18 cellular contexts compared by ENCODE assay signal in genomic region chrX:23792861-23793553, GRCh38. TPM values are rescaled to one million over a fixed set of nuclear protein-coding genes. Genes with fewer than 3 reads are reported as not detected.
DNase-seq lines count a peak whose midpoint lies in the region; ATAC-seq and TF ChIP-seq lines count a peak whose summit lies in the region.
"Had no signal": no experiment of that assay in that cellular context is flagged by ENCODE, and none has a peak within 500 bp of the region (broad histone marks: within the 10 kb centered on the region; RNA-seq: fewer than 3 reads in every experiment).

No MANE protein-coding gene starts in this region.

- H3K27me3 ChIP-seq in hepatocyte (no peaks in the 10 kb centered on the region), right lobe of liver (no peaks in the 10 kb centered on the region)
- H3K27me3 ChIP-seq: right atrium auricular region had no signal

- intact Hi-C loops in right lobe of liver (cut with DNase I) = no loop called here

- peak; percentile 69 for DNase-seq in DMS 273 (lab: John Stamatoyannopoulos, UW; ENCODE audit: unreplicated experiment)
- peak; percentile 35 to 98 (median 87) for DNase-seq in NCI-H1417 (lab: John Stamatoyannopoulos, UW)
- DNase-seq in NCI-H69 (lab: John Stamatoyannopoulos, UW) = peak; percentile 95
- no peak for DNase-seq in hepatocyte (ENCODE audit: low spot score)
- no peak for DNase-seq in right lobe of liver
- no peak for DNase-seq in GF-D8 (lab: John Stamatoyannopoulos, UW)
- no peak for DNase-seq in GDM1 (lab: John Stamatoyannopoulos, UW)
- DNase-seq: activated CD8-positive, alpha-beta T cell treated with anti-CD3 and anti-CD28 coated beads for 36 hours; activated effector memory CD4-positive, alpha-beta T cell treated with anti-CD3 and anti-CD28 coated beads, Interleukin-2, amount 50 U/mL, for 16 hours; EL; head of caudate nucleus; HFFc6; NCI-H1694; stimulated activated naive CD8-positive, alpha-beta T cell treated with anti-CD3 and anti-CD28 coated beads, Interleukin-15, Interleukin-2, amounts not matched to agents 100 U/mL and 50 U/mL, for 24 hours; T-helper 9 cell had no signal

- no peaks in the 10 kb centered on the region for H3K9me2 ChIP-seq in hepatocyte (replicated peaks; ENCODE audit: insufficient read depth)

- H4K20me1 ChIP-seq in hepatocyte (ENCODE audit: insufficient read depth, poor library complexity, severe bottlenecking) = no peaks in the 10 kb centered on the region

- no peaks in the 10 kb centered on the region for H3K79me2 ChIP-seq in hepatocyte

- no peak for TF ChIP-seq POLR2A in right lobe of liver (IDR thresholded peaks at IDR 0.05)

- ATAC-seq in right lobe of liver = no peak
- ATAC-seq in GM18861 (IDR thresholded peaks at IDR 0.05; ENCODE audit: unreplicated experiment) = no peak
- ATAC-seq: activated CD8-positive, alpha-beta T cell treated with anti-CD3 and anti-CD28 coated beads for 36 hours; Right ventricle myocardium inferior; stimulated activated naive CD8-positive, alpha-beta T cell treated with anti-CD3 and anti-CD28 coated beads, Interleukin-15, Interleukin-2, amounts not matched to agents 100 U/mL and 50 U/mL, for 24 hours had no signal

- H3K4me3 ChIP-seq in hepatocyte (no peak overlapping the region), right lobe of liver (no peak overlapping the region)
- H3K4me3 ChIP-seq: right atrium auricular region had no signal

- H3K4me1 ChIP-seq in hepatocyte (ENCODE audit: insufficient read depth) (peaks cover 15% of the 10 kb centered on the region), right lobe of liver (no peaks in the 10 kb centered on the region)

- H3K9me3 ChIP-seq in hepatocyte (ENCODE audit: low read depth) = no peaks in the 10 kb centered on the region
- no peaks in the 10 kb centered on the region for H3K9me3 ChIP-seq in right lobe of liver
- H3K9me3 ChIP-seq: right atrium auricular region had no signal

- H3K36me3 ChIP-seq in hepatocyte (replicated peaks; ENCODE audit: insufficient read depth, low read depth) (no peaks in the 10 kb centered on the region), right lobe of liver (no peaks in the 10 kb centered on the region)
- H3K36me3 ChIP-seq: right atrium auricular region had no signal

- peak overlapping the region; percentile 29 for H3K27ac ChIP-seq in hepatocyte
- H3K27ac ChIP-seq in right lobe of liver = no peak overlapping the region
- H3K27ac ChIP-seq: right atrium auricular region had no signal

- TF ChIP-seq CTCF in hepatocyte (IDR thresholded peaks at IDR 0.05; ENCODE audit: poor library complexity) (no peak), right lobe of liver (IDR thresholded peaks at IDR 0.05) (no peak)

- WGBS in hepatocyte (ENCODE audit: low lambda C conversion rate, missing lambda C conversion rate) = 64% methylated on average over 6 of the region's 6 CpGs
- WGBS in right lobe of liver (ENCODE audit: insufficient coverage, low coverage, low lambda C conversion rate, missing lambda C conversion rate) = 60% methylated on average over 6 of the region's 6 CpGs

- H3K4me2 ChIP-seq in hepatocyte = no peak overlapping the region

- H2AFZ ChIP-seq in hepatocyte = no peak overlapping the region

RNA-seq across cellular contexts. Expression of gene SAT1, which starts 10.0 kb away (rescaled TPM):
- total RNA-seq in hepatocyte = 1,753 and 1,822 TPM in 2 replicates
- 2,173 and 2,458 TPM in 2 replicates for polyA plus RNA-seq in hepatocyte
- 100 to 1,000 TPM; 215 to 640 (median 291) TPM for total RNA-seq in right lobe of liver

RNA-seq across cellular contexts. Expression of gene ACOT9, which starts 49.9 kb away (rescaled TPM):
- total RNA-seq in hepatocyte = 26.9 and 38.5 TPM in 2 replicates
- polyA plus RNA-seq in hepatocyte = 35.9 and 47.6 TPM in 2 replicates
- total RNA-seq in right lobe of liver = 10 to 100 TPM in 5 of 6 experiments, 1 to 10 TPM in 1; 8.9 to 20.2 (median 14.6) TPM

Comparison
In these comparisons a context has a peak if more than half of its experiments do, and no peak if none do; other contexts are left out.
1. DNase-seq: peak in DMS 273 (single experiment), NCI-H1417 (3 of 3) and NCI-H69 (single experiment); none in hepatocyte (single experiment), right lobe of liver (0 of 3), GF-D8 (single experiment) and GDM1 (single experiment).